ENCODE assay signal across 9 cellular contexts in genomic region chr14:32417956-32418552, GRCh38.
DNase-seq lines count a peak whose midpoint lies in the region; ATAC-seq and TF ChIP-seq lines count a peak whose summit lies in the region.
"Had no signal": no experiment of that assay in that cellular context is flagged by ENCODE, and none has a peak within 500 bp of the region (broad histone marks: within the 10 kb centered on the region; RNA-seq: fewer than 3 reads in every experiment).

No MANE protein-coding gene starts in this region.

- peaks cover 0 to 26% (median 8%) of the 10 kb centered on the region in 4 donors for H3K4me1 ChIP-seq in tibial artery

- intact Hi-C loops in tibial artery (cut with DNase I; ENCODE audit: low total_unique reads), result no loop called here

- TF ChIP-seq CTCF in astrocyte of the spinal cord (IDR thresholded peaks at IDR 0.05; ENCODE audit: low read depth, low read length), result no peak
- no peak for TF ChIP-seq CTCF in tibial artery (IDR thresholded peaks at IDR 0.05)

- H3K4me3 ChIP-seq in astrocyte of the spinal cord (ENCODE audit: low read depth, low read length) (no peak overlapping the region), tibial artery (no peak overlapping the region)

- no peaks in the 10 kb centered on the region for H3K36me3 ChIP-seq in tibial artery

- peak; percentile 29 for DNase-seq in NCI-H2107 treated with DMSO at 0.1 percent for 48 hours (lab: John Stamatoyannopoulos, UW; ENCODE audit: unreplicated experiment)
- DNase-seq in NCI-H2107 (lab: John Stamatoyannopoulos, UW), result no peak
- DNase-seq in astrocyte of the spinal cord (ENCODE audit: low read depth, low spot score), result peak; percentile 57
- DNase-seq in iris pigment epithelial cell (ENCODE audit: low read depth), result peak; percentile 74
- DNase-seq in tibial artery, result peak in 1 of 2 donors; percentile 22
- DNase-seq in stimulated activated CD4-positive, alpha-beta T cell treated with anti-CD3 and anti-CD28 coated beads, Interleukin-1b, Interleukin-23, amount 100 ng/mL, for 48 hours, result no peak
- DNase-seq: SIG-M5 had no signal

- no peaks in the 10 kb centered on the region for H3K9me3 ChIP-seq in tibial artery

- in situ Hi-C loops in astrocyte of the spinal cord (cut with HindIII; ENCODE audit: low sequenced_read_pairs), result no loop called here

- ATAC-seq in HG03439 (IDR thresholded peaks at IDR 0.05; ENCODE audit: unreplicated experiment) (no peak), GM21381 (IDR thresholded peaks at IDR 0.05; ENCODE audit: unreplicated experiment) (no peak)

- peak overlapping the region; percentile 24 to 57 for H3K27ac ChIP-seq in tibial artery

- H3K27me3 ChIP-seq in tibial artery, result no peaks in the 10 kb centered on the region

Comparison
In these comparisons a context has a peak if more than half of its experiments do, and no peak if none do; other contexts are left out.
1. DNase-seq: peak in NCI-H2107 treated with DMSO at 0.1 percent for 48 hours (single experiment), astrocyte of the spinal cord (single experiment) and iris pigment epithelial cell (single experiment); none in NCI-H2107 (single experiment) and stimulated activated CD4-positive, alpha-beta T cell treated with anti-CD3 and anti-CD28 coated beads, Interleukin-1b, Interleukin-23, amount 100 ng/mL, for 48 hours (single experiment).